12 cellular contexts compared by ENCODE assay signal in the genomic region with DNA sequence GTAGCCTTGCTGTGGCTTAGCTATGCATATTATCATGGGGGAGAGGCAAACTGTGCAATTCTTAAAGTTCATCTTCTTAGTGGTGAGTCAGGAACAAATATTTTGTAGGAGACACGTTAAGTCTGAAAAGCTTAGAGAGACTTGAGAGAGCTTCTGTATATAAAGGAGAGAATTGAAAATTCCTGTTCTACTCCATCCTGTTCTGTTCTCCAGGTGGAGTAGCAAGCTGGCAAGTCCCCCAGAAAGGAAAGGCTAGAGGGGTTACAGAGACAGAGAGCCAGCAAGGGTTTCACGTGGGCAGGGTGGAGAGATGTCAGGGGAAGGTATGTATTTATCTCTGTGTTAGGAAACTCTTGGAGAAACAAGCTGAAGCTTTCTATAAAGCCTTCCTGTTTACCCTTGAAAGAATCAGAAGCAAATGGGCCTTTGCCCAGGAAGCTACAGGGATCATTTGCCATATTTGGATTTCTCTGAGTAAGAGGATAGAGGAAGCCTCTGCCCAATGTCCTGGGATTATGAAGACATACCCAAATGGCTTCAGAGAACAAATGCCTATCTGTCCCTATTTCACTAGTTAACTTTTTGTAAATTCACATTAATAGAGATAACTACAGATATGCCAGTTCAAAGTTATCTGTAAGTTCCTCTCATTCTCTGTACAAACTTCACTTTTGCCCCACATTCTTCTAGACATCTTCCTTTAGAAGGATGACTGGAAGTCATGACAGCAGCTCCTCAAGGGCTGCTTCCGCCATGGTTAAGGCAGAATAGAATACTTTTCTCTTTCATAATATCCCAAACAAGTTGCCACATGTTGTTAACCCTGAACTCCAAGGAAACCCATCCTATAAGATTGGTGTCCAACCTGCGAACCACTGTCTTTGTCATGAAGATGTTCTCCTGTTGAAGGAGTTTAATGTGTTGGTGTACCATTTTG.
DNase-seq lines count a peak whose midpoint lies in the region; ATAC-seq and TF ChIP-seq lines count a peak whose summit lies in the region.
"Had no signal": no experiment of that assay in that cellular context is flagged by ENCODE, and none has a peak within 500 bp of the region (broad histone marks: within the 10 kb centered on the region; RNA-seq: fewer than 3 reads in every experiment).

No MANE protein-coding gene starts in this region.

- peak overlapping the region in 5 of 8 donors; percentile 11 to 82 (median 69) for H3K27ac ChIP-seq in spleen

- no peaks in the 10 kb centered on the region for H3K27me3 Mint-ChIP-seq in type B pancreatic cell

- 80 to 92% (median 87%) methylated on average over 4 of the region's 4 CpGs for WGBS in spleen, 5 donors

- ATAC-seq in left lobe of liver (peak; percentile 52), GM21360 (IDR thresholded peaks at IDR 0.05; ENCODE audit: unreplicated experiment) (no peak), HG03095 (IDR thresholded peaks at IDR 0.05; ENCODE audit: unreplicated experiment) (no peak)

- H3K4me3 ChIP-seq in spleen, result no peak overlapping the region

- peaks cover 8 to 86% (median 45%) of the 10 kb centered on the region in 6 donors for H3K4me1 ChIP-seq in spleen

- DNase-seq in EH (ENCODE audit: low read depth), result peak; percentile 27
- DNase-seq in amniotic epithelial cell (ENCODE audit: low read depth), result peak; percentile 73
- DNase-seq in left lobe of liver (ENCODE audit: low spot score), result no peak
- DNase-seq in spleen, result no peak
- DNase-seq in type B pancreatic cell (ENCODE audit: extremely low spot score, unreplicated experiment), result no peak
- DNase-seq: activated CD4-positive, CD25-positive, alpha-beta regulatory T cell treated with anti-CD3 and anti-CD28 coated beads, Interleukin-2, amount 50 U/mL, for 72 hours; activated T-cell treated with anti-CD3 and anti-CD28 coated beads, Interleukin-2, amount 50 U/mL, for 48 hours; hypothalamus; mesendoderm; SW 1271 had no signal

- TF ChIP-seq CTCF in spleen (IDR thresholded peaks at IDR 0.05 in 8 of 11, conservative IDR thresholded peaks at IDR 0.05 in 3 of 11), result no peak
- TF ChIP-seq CTCF in type B pancreatic cell (conservative IDR thresholded peaks at IDR 0.05), result no peak

- H3K4me1 Mint-ChIP-seq in type B pancreatic cell (ENCODE audit: unreplicated experiment), result peaks cover 12% of the 10 kb centered on the region

- H3K9me3 Mint-ChIP-seq in type B pancreatic cell, result peaks cover 5% of the 10 kb centered on the region

- no peak for TF ChIP-seq POLR2A in spleen (IDR thresholded peaks at IDR 0.05)

- no peak overlapping the region for H3K4me3 Mint-ChIP-seq in type B pancreatic cell

- intact Hi-C loops in spleen (cut with DNase I; ENCODE audit: low total_unique reads), result no loop called here

- H3K36me3 ChIP-seq in spleen, result peaks cover 0 to 68% (median 0%) of the 10 kb centered on the region in 6 donors

- peaks cover 0 to 8% (median 0%) of the 10 kb centered on the region in 8 donors for H3K9me3 ChIP-seq in spleen

- no peaks in the 10 kb centered on the region for H3K36me3 Mint-ChIP-seq in type B pancreatic cell

- H3K27me3 ChIP-seq in spleen (replicated peaks in 1 of 7), result no peaks in the 10 kb centered on the region

- no peak overlapping the region for H3K27ac Mint-ChIP-seq in type B pancreatic cell

Comparison
In these comparisons a context has a peak if more than half of its experiments do, and no peak if none do; other contexts are left out.
1. DNase-seq: peak in EH (single experiment) and amniotic epithelial cell (single experiment); none in left lobe of liver (single experiment), spleen (single experiment) and type B pancreatic cell (single experiment).